Comparison of ENCODE assay signal across 12 cellular contexts in genomic region chr1:98086796-98087195, GRCh38.
DNase-seq lines count a peak whose midpoint lies in the region; ATAC-seq and TF ChIP-seq lines count a peak whose summit lies in the region.
"Had no signal": no experiment of that assay in that cellular context is flagged by ENCODE, and none has a peak within 500 bp of the region (broad histone marks: within the 10 kb centered on the region; RNA-seq: fewer than 3 reads in every experiment).

No MANE protein-coding gene starts in this region.

- no peaks in the 10 kb centered on the region for H3K9me3 ChIP-seq in RWPE2 (ENCODE audit: severe bottlenecking)

- peak overlapping the region; percentile 86 for H3K27ac ChIP-seq in RWPE2 (ENCODE audit: poor library complexity, severe bottlenecking)

- peaks cover 17% of the 10 kb centered on the region for H3K4me1 ChIP-seq in RWPE2 (ENCODE audit: insufficient read depth, poor library complexity, severe bottlenecking)

- H3K36me3 ChIP-seq in RWPE2 (ENCODE audit: low read depth): no peaks in the 10 kb centered on the region

- no peak for TF ChIP-seq CTCF in RWPE2 (IDR thresholded peaks at IDR 0.05; ENCODE audit: poor library complexity, severe bottlenecking)
- TF ChIP-seq CTCF in fibroblast of the aortic adventitia (IDR thresholded peaks at IDR 0.05; ENCODE audit: insufficient read depth, low read length): no peak

- H3K27me3 ChIP-seq in RWPE2 (ENCODE audit: insufficient read depth, poor library complexity, severe bottlenecking): no peaks in the 10 kb centered on the region

- DNase-seq in GM04504 (ENCODE audit: low read depth): peak; percentile 85
- no peak for DNase-seq in RWPE2 (ENCODE audit: low spot score)
- peak; percentile 98 for DNase-seq in fibroblast of the aortic adventitia (ENCODE audit: low read depth)
- peak; percentile 99 for DNase-seq in renal cortical epithelial cell (ENCODE audit: low read depth)
- no peak for DNase-seq in NCI-H2107 (lab: John Stamatoyannopoulos, UW)
- DNase-seq: activated CD4-positive, CD25-positive, alpha-beta regulatory T cell treated with anti-CD3 and anti-CD28 coated beads, Interleukin-2, amount 50 U/mL, for 72 hours; amygdala; left cardiac atrium; NCI-H774 had no signal

- ATAC-seq in RWPE2 (ENCODE audit: low read depth) (peak; percentile 100), GM21447 (IDR thresholded peaks at IDR 0.05; ENCODE audit: unreplicated experiment) (no peak), GM21360 (IDR thresholded peaks at IDR 0.05; ENCODE audit: unreplicated experiment) (no peak), HG02981 (IDR thresholded peaks at IDR 0.05; ENCODE audit: unreplicated experiment) (no peak)

- H3K4me3 ChIP-seq in RWPE2 (ENCODE audit: severe bottlenecking) (no peak overlapping the region), fibroblast of the aortic adventitia (ENCODE audit: low read depth, low read length) (no peak overlapping the region)

Comparison
In these comparisons a context has a peak if more than half of its experiments do, and no peak if none do; other contexts are left out.
1. DNase-seq: peak in GM04504 (single experiment), fibroblast of the aortic adventitia (single experiment) and renal cortical epithelial cell (single experiment); none in RWPE2 (single experiment) and NCI-H2107 (single experiment).